Comparison of ENCODE assay signal across 8 cellular contexts in the genomic region with DNA sequence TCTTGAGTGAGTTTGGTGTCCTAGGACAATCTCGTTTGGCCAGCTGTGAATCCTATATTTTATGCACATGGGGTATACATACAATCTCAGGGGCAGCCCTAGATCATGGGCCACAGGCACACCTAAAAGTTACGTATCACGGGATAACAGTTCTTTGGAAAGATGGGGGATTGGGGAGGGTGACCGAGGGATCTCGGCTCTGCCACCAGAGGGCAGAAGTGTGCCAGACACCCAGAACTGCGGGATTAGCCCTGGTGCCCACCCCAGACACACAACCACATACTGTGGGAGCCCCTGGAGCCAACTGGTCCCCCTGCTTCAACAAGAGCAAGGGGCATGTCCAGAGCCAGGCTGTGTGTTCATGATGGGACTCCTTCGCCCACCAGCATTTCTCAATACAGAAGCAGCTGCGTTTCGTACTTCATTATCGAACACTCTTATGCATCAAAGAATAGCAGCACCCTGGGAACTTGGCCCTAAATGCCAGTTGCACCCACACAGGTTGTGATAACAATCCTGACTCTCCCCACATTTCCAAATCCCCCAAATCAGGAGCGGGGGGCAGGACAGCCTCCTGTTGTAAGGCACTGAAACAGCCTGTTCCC. TPM values are rescaled to one million over a fixed set of nuclear protein-coding genes. Genes with fewer than 3 reads are reported as not detected.
DNase-seq lines count a peak whose midpoint lies in the region; ATAC-seq and TF ChIP-seq lines count a peak whose summit lies in the region.

No MANE protein-coding gene starts in this region.

- in situ Hi-C loops in gastrocnemius medialis (cut with MboI; ENCODE audit: low sequenced_read_pairs in 4 of 4) = no loop called here

- intact Hi-C loops in activated CD4-positive, alpha-beta T cell treated with anti-CD3 and anti-CD28 coated beads, Interleukin-2, amount 10 ng/mL, durations not matched to agents 24 days and 14 days (cut with micrococcal nuclease) = loop anchor here (1.0 kb wide), 1 partner anchor 49 kb away; no protein-coding TSS in a partner anchor
- intact Hi-C loops in gastrocnemius medialis (cut with DNase I; ENCODE audit: low total_unique reads) = no loop called here

- no peaks in the 10 kb centered on the region for H3F3A ChIP-seq in DOHH2 (ENCODE audit: control insufficient read depth, insufficient read depth)

- no peak overlapping the region for H3K27ac Mint-ChIP-seq in activated CD4-positive, alpha-beta T cell treated with anti-CD3 and anti-CD28 coated beads, Interleukin-2, amount 10 ng/mL, durations not matched to agents 24 days and 14 days

- no peaks in the 10 kb centered on the region for H3K9me3 ChIP-seq in DOHH2 (ENCODE audit: control insufficient read depth, insufficient read depth, low read length)
- no peaks in the 10 kb centered on the region for H3K9me3 ChIP-seq in gastrocnemius medialis

- H3K4me2 ChIP-seq in DOHH2 (ENCODE audit: low read length) = no peak overlapping the region

- peaks cover 23% of the 10 kb centered on the region for H3K4me1 Mint-ChIP-seq in activated CD4-positive, alpha-beta T cell treated with anti-CD3 and anti-CD28 coated beads, Interleukin-2, amount 10 ng/mL, durations not matched to agents 24 days and 14 days

- H3K9me2 ChIP-seq in DOHH2 (replicated peaks; ENCODE audit: control insufficient read depth, low read length) = no peaks in the 10 kb centered on the region

- H3K36me3 ChIP-seq in DOHH2 (ENCODE audit: control insufficient read depth, low read length) (no peaks in the 10 kb centered on the region), gastrocnemius medialis (no peaks in the 10 kb centered on the region)

- TF ChIP-seq CTCF in DOHH2 (IDR thresholded peaks at IDR 0.05; ENCODE audit: low read depth, low read length, poor library complexity, severe bottlenecking) = peak; percentile 92
- TF ChIP-seq CTCF in LNCAP (IDR thresholded peaks at IDR 0.05) = peak; percentile 66
- peak; percentile 84 for TF ChIP-seq CTCF in fibroblast of mammary gland (conservative IDR thresholded peaks at IDR 0.05; ENCODE audit: control insufficient read depth, insufficient read depth, low read depth, low read length)
- TF ChIP-seq CTCF in gastrocnemius medialis (IDR thresholded peaks at IDR 0.05 in 4 of 5, conservative IDR thresholded peaks at IDR 0.05 in 1 of 5) = peak in 3 of 5 experiments; percentile 35 to 59 (median 47)

- H3K4me3 ChIP-seq in DOHH2 (ENCODE audit: low read length) (no peak overlapping the region), fibroblast of mammary gland (ENCODE audit: control insufficient read depth, low read depth, low read length) (no peak overlapping the region), gastrocnemius medialis (no peak overlapping the region)

- no peaks in the 10 kb centered on the region for H4K20me1 ChIP-seq in DOHH2 (ENCODE audit: control insufficient read depth, insufficient read depth, low read depth, low read length)

- H3K4me3 Mint-ChIP-seq in activated CD4-positive, alpha-beta T cell treated with anti-CD3 and anti-CD28 coated beads, Interleukin-2, amount 10 ng/mL, durations not matched to agents 24 days and 14 days = no peak overlapping the region

- DNase-seq in activated CD4-positive, alpha-beta T cell treated with anti-CD3 and anti-CD28 coated beads, Interleukin-2, amount 10 ng/mL, durations not matched to agents 24 days and 14 days = peak; percentile 72
- peak; percentile 36 for DNase-seq in fibroblast of mammary gland (ENCODE audit: low read depth)
- DNase-seq in gastrocnemius medialis = no peak

- H3K9me3 Mint-ChIP-seq in activated CD4-positive, alpha-beta T cell treated with anti-CD3 and anti-CD28 coated beads, Interleukin-2, amount 10 ng/mL, durations not matched to agents 24 days and 14 days = no peaks in the 10 kb centered on the region

- H3K27ac ChIP-seq in DOHH2 (ENCODE audit: low read depth, low read length) (no peak overlapping the region), gastrocnemius medialis (no peak overlapping the region)

- no peaks in the 10 kb centered on the region for H3K27me3 ChIP-seq in DOHH2 (ENCODE audit: control insufficient read depth, low read length)
- H3K27me3 ChIP-seq in gastrocnemius medialis = no peaks in the 10 kb centered on the region

- peaks cover under 1% of the 10 kb centered on the region for H3K36me3 Mint-ChIP-seq in activated CD4-positive, alpha-beta T cell treated with anti-CD3 and anti-CD28 coated beads, Interleukin-2, amount 10 ng/mL, durations not matched to agents 24 days and 14 days (ENCODE audit: low read depth)

- H3K4me1 ChIP-seq in DOHH2 (ENCODE audit: control insufficient read depth, low read length) (no peaks in the 10 kb centered on the region), gastrocnemius medialis (no peaks in the 10 kb centered on the region)

- H3K27me3 Mint-ChIP-seq in activated CD4-positive, alpha-beta T cell treated with anti-CD3 and anti-CD28 coated beads, Interleukin-2, amount 10 ng/mL, durations not matched to agents 24 days and 14 days = no peaks in the 10 kb centered on the region

- no peaks in the 10 kb centered on the region for H3K79me2 ChIP-seq in DOHH2 (ENCODE audit: control insufficient read depth, low read length)

- ATAC-seq in gastrocnemius medialis (no peak), GM18517 (IDR thresholded peaks at IDR 0.05; ENCODE audit: unreplicated experiment) (no peak), GM18909 (IDR thresholded peaks at IDR 0.05; ENCODE audit: poor library complexity, unreplicated experiment) (no peak), HG03354 (IDR thresholded peaks at IDR 0.05; ENCODE audit: poor library complexity, severe bottlenecking, unreplicated experiment) (no peak)

- TF ChIP-seq POLR2A in gastrocnemius medialis (IDR thresholded peaks at IDR 0.05) = no peak

RNA-seq across cellular contexts. Expression of gene TMCO4, which starts 37.4 kb away (rescaled TPM):
- total RNA-seq in activated CD4-positive, alpha-beta T cell treated with anti-CD3 and anti-CD28 coated beads, Interleukin-2, amount 10 ng/mL, durations not matched to agents 24 days and 14 days = 12.1 and 12.6 TPM in 2 replicates
- total RNA-seq in gastrocnemius medialis = 1 to 10 TPM in 3 of 4 donors, under 1 TPM in 1; 0.95 to 3.9 (median 2.4) TPM

RNA-seq across cellular contexts. Expression of gene RNF186, which starts 52.8 kb away (rescaled TPM):
- total RNA-seq in activated CD4-positive, alpha-beta T cell treated with anti-CD3 and anti-CD28 coated beads, Interleukin-2, amount 10 ng/mL, durations not matched to agents 24 days and 14 days = not detected in 2 replicates
- total RNA-seq in gastrocnemius medialis = under 1 TPM in 1 of 4 donors, not detected in 3; 0.24 TPM

Comparison
In these comparisons a context has a peak if more than half of its experiments do, and no peak if none do; other contexts are left out.
1. DNase-seq: peak in activated CD4-positive, alpha-beta T cell treated with anti-CD3 and anti-CD28 coated beads, Interleukin-2, amount 10 ng/mL, durations not matched to agents 24 days and 14 days (single experiment) and fibroblast of mammary gland (single experiment); none in gastrocnemius medialis (0 of 2).
2. Peak in every context shown above with its lines, with median percentiles within 50 percentile points of each other: CTCF ChIP-seq.